11 cellular contexts compared by ENCODE assay signal in genomic region chr13:99900960-99901359, GRCh38.
A peak's percentile ranks its signal among the peaks of the same experiment; 100 is the strongest.
DNase-seq lines count a peak whose midpoint lies in the region; ATAC-seq and TF ChIP-seq lines count a peak whose summit lies in the region.
"Had no signal": no experiment of that assay in that cellular context is flagged by ENCODE, and none has a peak within 500 bp of the region (broad histone marks: within the 10 kb centered on the region; RNA-seq: fewer than 3 reads in every experiment).

No MANE protein-coding gene starts in this region.

- H3K79me2 ChIP-seq in HCT116 (ENCODE audit: insufficient read depth, low read length), result no peaks in the 10 kb centered on the region

- H3K4me3 ChIP-seq in HCT116 (replicated peaks in 1 of 2; ENCODE audit: low read depth in 1 of 2, low read length in 2 of 2) (no peak overlapping the region), left lung (no peak overlapping the region)
- H3K4me3 ChIP-seq: HAP-1 had no signal

- H3K4me2 ChIP-seq in HCT116 (ENCODE audit: low read length), result no peak overlapping the region

- CTCF ChIA-PET in HCT116 (lab: Charles Lee), result interaction anchor here (1.1 to 2.0 kb wide), 5 partner anchors 9 to 672 kb away, joined by 3 to 5 read pairs (median 4); no protein-coding TSS in a partner anchor

- intact Hi-C loops in HCT116 (cut with micrococcal nuclease) (loop anchor here (1.0 to 5.0 kb wide), 2 partner anchors 334 to 1226 kb away; no protein-coding TSS in a partner anchor), left lung (cut with DNase I) (no loop called here)

- no peak for DNase-seq in HCT116 (ENCODE audit: low read depth, low spot score)
- no peak for DNase-seq in left lobe of liver (ENCODE audit: low spot score)
- DNase-seq in left lung, result no peak
- DNase-seq: GF-D8, GOT3 had no signal

- H3K9me3 ChIP-seq in HCT116 (ENCODE audit: control insufficient read depth in 1 of 2, insufficient read depth in 1 of 2, low read depth in 1 of 2, low read length in 2 of 2), result no peaks in the 10 kb centered on the region
- no peaks in the 10 kb centered on the region for H3K9me3 ChIP-seq in left lung
- H3K9me3 ChIP-seq: BE2C, Caco-2, HAP-1 had no signal

- POLR2A ChIA-PET in HCT116 (lab: Charles Lee), result no interaction called here

- RAD21 ChIA-PET in HCT116 (lab: Charles Lee; ENCODE audit: low non-redundant PET in 1 of 2, low total read pairs in 2 of 2, uncharacterized antibody in 2 of 2, unreplicated experiment in 2 of 2), result interaction anchor here in 1 of 2 experiments (0.6 kb wide), 1 partner anchor 793 kb away, joined by 3 read pairs; no protein-coding TSS in a partner anchor

- H3K27ac ChIP-seq in C4-2B (peak overlapping the region; percentile 14; the same call in 1 of the 2 replicates), HCT116 (ENCODE audit: low read depth, low read length) (no peak overlapping the region), left lung (no peak overlapping the region)

- H3K9me2 ChIP-seq in HCT116 (ENCODE audit: insufficient read depth), result no peaks in the 10 kb centered on the region

- H3K36me3 ChIP-seq in HCT116 (ENCODE audit: control insufficient read depth in 1 of 2, insufficient read depth in 2 of 2, low read length in 2 of 2), result no peaks in the 10 kb centered on the region
- no peaks in the 10 kb centered on the region for H3K36me3 ChIP-seq in left lung
- H3K36me3 ChIP-seq: BE2C, HAP-1 had no signal

- no peak overlapping the region for H3K9ac ChIP-seq in HCT116 (ENCODE audit: low read length)

- no peaks in the 10 kb centered on the region for H4K20me1 ChIP-seq in HCT116 (ENCODE audit: insufficient read depth)

- H2AFZ ChIP-seq in HCT116 (ENCODE audit: low read depth, low read length, poor library complexity, severe bottlenecking), result no peak overlapping the region

- BruUV-seq in HCT116 (replicated peaks; lab: Mats Ljungman, UMichigan), result no TSS peak

- no peak for TF ChIP-seq CTCF in C4-2B (conservative IDR thresholded peaks at IDR 0.05)
- TF ChIP-seq CTCF in HCT116 (IDR thresholded peaks at IDR 0.05 in 2 of 3, conservative IDR thresholded peaks at IDR 0.05 in 1 of 3; ENCODE audit: borderline replicate concordance in 1 of 3, insufficient read depth in 1 of 3, low read depth in 2 of 3, low read length in 2 of 3), result no peak
- TF ChIP-seq CTCF in left lung (IDR thresholded peaks at IDR 0.05), result no peak

- TF ChIP-seq POLR2A in HCT116 (IDR thresholded peaks at IDR 0.05; ENCODE audit: borderline replicate concordance, extremely low read depth, insufficient read depth, insufficient read length), result no peak

- H3K4me1 ChIP-seq in HCT116 (ENCODE audit: control insufficient read depth in 1 of 2, insufficient read depth in 2 of 2, low read length in 2 of 2), result no peaks in the 10 kb centered on the region
- no peaks in the 10 kb centered on the region for H3K4me1 ChIP-seq in left lung
- H3K4me1 ChIP-seq: BE2C, Caco-2 had no signal

- ATAC-seq in HCT116 (peak; percentile 15; the same call in 1 of the 2 replicates), left lobe of liver (peak; percentile 12), HG03432 (IDR thresholded peaks at IDR 0.05; ENCODE audit: unreplicated experiment) (no peak), left lung (no peak), GM18520 (IDR thresholded peaks at IDR 0.05; ENCODE audit: unreplicated experiment) (no peak)

- no peak for TF ChIP-seq RAD21 in HCT116 (IDR thresholded peaks at IDR 0.05; ENCODE audit: low read depth)

- H3K27me3 ChIP-seq in HCT116 (ENCODE audit: insufficient read depth, low read length) (no peaks in the 10 kb centered on the region), left lung (peaks cover 14 to 62% of the 10 kb centered on the region in 2 donors)
- H3K27me3 ChIP-seq: BE2C had no signal

TF ChIP-seq in HCT116, 20 proteins besides CTCF, POLR2A, EP300 and RAD21:
- TF ChIP-seq SRF (IDR thresholded peaks at IDR 0.05; ENCODE audit: low read depth) (no peak), REST (IDR thresholded peaks at IDR 0.05; ENCODE audit: low read depth) (no peak), FOSL1 (IDR thresholded peaks at IDR 0.05; ENCODE audit: low read depth) (no peak), EZH2 (IDR thresholded peaks at IDR 0.05) (no peak), ATF3 (IDR thresholded peaks at IDR 0.05) (no peak), JUND (IDR thresholded peaks at IDR 0.05) (no peak), ZBTB33 (IDR thresholded peaks at IDR 0.05; ENCODE audit: extremely low read depth, insufficient replicate concordance, low read length) (no peak), ZNF274 (IDR thresholded peaks at IDR 0.05; ENCODE audit: low read depth, low read length) (no peak), POLR2AphosphoS5 (IDR thresholded peaks at IDR 0.05; ENCODE audit: low read depth, low read length) (no peak), MAX (IDR thresholded peaks at IDR 0.05) (no peak), ZFX (IDR thresholded peaks at IDR 0.05) (no peak), ELF1 (IDR thresholded peaks at IDR 0.05; ENCODE audit: borderline replicate concordance, low read depth) (no peak)

Comparison
In these comparisons a context has a peak if more than half of its experiments do, and no peak if none do; other contexts are left out.
1. ATAC-seq: peak in HCT116 (single experiment) and left lobe of liver (single experiment); none in HG03432 (single experiment), left lung (single experiment) and GM18520 (single experiment).